Comparison of ENCODE assay signal across 16 cellular contexts in the genomic region with DNA sequence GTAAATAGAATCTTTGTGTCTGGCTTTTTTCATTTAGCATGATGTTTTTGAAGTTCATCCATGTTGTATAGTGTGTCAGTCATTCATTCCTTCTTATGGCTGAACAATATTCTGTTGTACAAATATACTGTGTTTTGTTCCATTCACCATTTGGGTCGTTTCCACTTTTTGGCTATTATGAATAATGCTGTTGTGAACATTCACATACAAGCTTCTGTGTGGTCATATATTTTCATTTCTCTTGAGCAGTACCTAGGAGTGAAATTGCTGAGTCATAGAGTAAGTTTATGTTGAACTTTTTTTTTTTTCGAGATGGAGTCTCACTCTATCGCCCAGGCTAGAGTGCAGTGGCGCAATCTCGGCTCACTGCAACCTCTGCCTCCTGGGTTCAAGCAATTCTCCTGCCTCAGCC. TPM values are rescaled to one million over a fixed set of nuclear protein-coding genes. Genes with fewer than 3 reads are reported as not detected.
A peak's percentile ranks its signal among the peaks of the same experiment; 100 is the strongest.
DNase-seq lines count a peak whose midpoint lies in the region; ATAC-seq and TF ChIP-seq lines count a peak whose summit lies in the region.
"Had no signal": no experiment of that assay in that cellular context is flagged by ENCODE, and none has a peak within 500 bp of the region (broad histone marks: within the 10 kb centered on the region; RNA-seq: fewer than 3 reads in every experiment).

No MANE protein-coding gene starts in this region.

- H3K9me3 Mint-ChIP-seq in natural killer cell treated with Interleukin-12 subunit alpha and Interleukin-12 subunit beta and Interleukin-15 and Interleukin-18, amount 100 ng/mL, for 72 hours = no peaks in the 10 kb centered on the region
- no peaks in the 10 kb centered on the region for H3K9me3 Mint-ChIP-seq in natural killer cell
- H3K9me3 Mint-ChIP-seq: neural crest cell; T-helper 2 cell treated with Interferon-gamma antibody and Interleukin-4, amounts not matched to agents 5 μg/mL and 100 μg/mL, for 36 hours had no signal

- TF ChIP-seq CTCF in natural killer cell (IDR thresholded peaks at IDR 0.05) (no peak), cardiac fibroblast (IDR thresholded peaks at IDR 0.05; ENCODE audit: low read depth, low read length) (no peak), GM10266 (IDR thresholded peaks at IDR 0.05; ENCODE audit: control insufficient read depth, insufficient read depth, low read depth, missing control alignments) (no peak)

- peaks cover 2 to 6% of the 10 kb centered on the region in 2 donors for H3K27me3 Mint-ChIP-seq in natural killer cell treated with Interleukin-12 subunit alpha and Interleukin-12 subunit beta and Interleukin-15 and Interleukin-18, amount 100 ng/mL, for 72 hours
- no peaks in the 10 kb centered on the region for H3K27me3 Mint-ChIP-seq in natural killer cell (ENCODE audit: low read depth in 2 of 2)

- intact Hi-C loops in natural killer cell (cut with micrococcal nuclease) = no loop called here

- DNase-seq in natural killer cell treated with Interleukin-12 subunit alpha and Interleukin-12 subunit beta and Interleukin-15 and Interleukin-18, amount 100 ng/mL, for 72 hours (ENCODE audit: low spot score) = no peak
- DNase-seq in natural killer cell (no peak), MV-4-11 (lab: John Stamatoyannopoulos, UW) (peak; percentile 41), cardiac fibroblast (ENCODE audit: low read depth in 2 of 2) (peak; percentile 26 to 68), iPS-NIHi7 (ENCODE audit: extremely low spot score) (no peak), GM10266 (ENCODE audit: extremely low spot score) (no peak)
- DNase-seq: C1 segment of cervical spinal cord, cerebellar nuclear complex, DMS53, Kasumi-1, NCI-H1930, NCI-H524 treated with DMSO at 0.1 percent for 48 hours, retina had no signal

- H3K4me1 Mint-ChIP-seq in natural killer cell treated with Interleukin-12 subunit alpha and Interleukin-12 subunit beta and Interleukin-15 and Interleukin-18, amount 100 ng/mL, for 72 hours (ENCODE audit: low read depth in 2 of 2) = peaks cover 0 to 4% of the 10 kb centered on the region in 2 donors
- no peaks in the 10 kb centered on the region for H3K4me1 Mint-ChIP-seq in natural killer cell

- ATAC-seq in natural killer cell treated with Interleukin-12 subunit alpha and Interleukin-12 subunit beta and Interleukin-15 and Interleukin-18, amount 100 ng/mL, for 72 hours = peak; percentile 53 to 63
- ATAC-seq in natural killer cell (no peak), HG02759 (IDR thresholded peaks at IDR 0.05; ENCODE audit: unreplicated experiment) (no peak)

- no peaks in the 10 kb centered on the region for H3K36me3 Mint-ChIP-seq in natural killer cell treated with Interleukin-12 subunit alpha and Interleukin-12 subunit beta and Interleukin-15 and Interleukin-18, amount 100 ng/mL, for 72 hours
- no peaks in the 10 kb centered on the region for H3K36me3 Mint-ChIP-seq in natural killer cell

- H3K4me3 Mint-ChIP-seq in natural killer cell treated with Interleukin-12 subunit alpha and Interleukin-12 subunit beta and Interleukin-15 and Interleukin-18, amount 100 ng/mL, for 72 hours = no peak overlapping the region
- no peak overlapping the region for H3K4me3 Mint-ChIP-seq in natural killer cell
- H3K4me3 Mint-ChIP-seq: neural crest cell; T-helper 2 cell treated with Interferon-gamma antibody and Interleukin-4, amounts not matched to agents 5 μg/mL and 100 μg/mL, for 36 hours had no signal

- no peak overlapping the region for H3K4me3 ChIP-seq in cardiac fibroblast (replicated peaks in 1 of 2; ENCODE audit: low read depth in 2 of 2, low read length in 2 of 2)

- no peak overlapping the region for H3K27ac Mint-ChIP-seq in natural killer cell treated with Interleukin-12 subunit alpha and Interleukin-12 subunit beta and Interleukin-15 and Interleukin-18, amount 100 ng/mL, for 72 hours
- no peak overlapping the region for H3K27ac Mint-ChIP-seq in natural killer cell
- H3K27ac Mint-ChIP-seq: T-helper 2 cell treated with Interferon-gamma antibody and Interleukin-4, amounts not matched to agents 5 μg/mL and 100 μg/mL, for 36 hours had no signal

RNA-seq across cellular contexts. Expression of a gene that starts 32.3 kb away (rescaled TPM):
- total RNA-seq in natural killer cell treated with Interleukin-12 subunit alpha and Interleukin-12 subunit beta and Interleukin-15 and Interleukin-18, amount 100 ng/mL, for 72 hours = 10 to 100 TPM; 64.0 to 81.6 TPM
- 10 to 100 TPM; 55.4 to 76.9 (median 70.0) TPM for total RNA-seq in natural killer cell

Comparison
In these comparisons a context has a peak if more than half of its experiments do, and no peak if none do; other contexts are left out.
1. ATAC-seq: peak in natural killer cell treated with Interleukin-12 subunit alpha and Interleukin-12 subunit beta and Interleukin-15 and Interleukin-18, amount 100 ng/mL, for 72 hours (2 of 2); none in natural killer cell (0 of 3) and HG02759 (single experiment).
2. DNase-seq: peak in MV-4-11 (single experiment) and cardiac fibroblast (2 of 2); none in natural killer cell treated with Interleukin-12 subunit alpha and Interleukin-12 subunit beta and Interleukin-15 and Interleukin-18, amount 100 ng/mL, for 72 hours (single experiment), natural killer cell (single experiment), iPS-NIHi7 (single experiment) and GM10266 (single experiment).